In genomic region chr18:79217979-79218604, GRCh38 we compare ENCODE assay signal across 22 cellular contexts.
DNase-seq lines count a peak whose midpoint lies in the region; ATAC-seq and TF ChIP-seq lines count a peak whose summit lies in the region.
"Had no signal": no experiment of that assay in that cellular context is flagged by ENCODE, and none has a peak within 500 bp of the region (broad histone marks: within the 10 kb centered on the region; RNA-seq: fewer than 3 reads in every experiment).

No MANE protein-coding gene starts in this region.

- H3K27ac ChIP-seq in dorsolateral prefrontal cortex, result peak overlapping the region in 57 of 59 donors; percentile 13 to 86 (median 75)
- peak overlapping the region; percentile 14 to 62 for H3K27ac ChIP-seq in thoracic aorta
- H3K27ac ChIP-seq: 22Rv1, cardiac muscle cell, SK-N-MC, upper lobe of left lung had no signal

- no peaks in the 10 kb centered on the region for H3K9me3 Mint-ChIP-seq in activated naive CD4-positive, alpha-beta T cell treated with anti-CD3 and anti-CD28 coated beads, Interleukin-2, amount 50 U/mL, for 72 hours
- H3K9me3 Mint-ChIP-seq: mesothelial cell of epicardium had no signal

- H3K27me3 ChIP-seq in dorsolateral prefrontal cortex, result no peaks in the 10 kb centered on the region
- H3K27me3 ChIP-seq in thoracic aorta (replicated peaks; ENCODE audit: insufficient read depth), result no peaks in the 10 kb centered on the region
- H3K27me3 ChIP-seq: cardiac muscle cell, upper lobe of left lung had no signal

- H3K36me3 Mint-ChIP-seq in activated naive CD4-positive, alpha-beta T cell treated with anti-CD3 and anti-CD28 coated beads, Interleukin-2, amount 50 U/mL, for 72 hours, result peaks cover 0 to 10% of the 10 kb centered on the region in 2 donors

- no peaks in the 10 kb centered on the region for H3K9me3 ChIP-seq in thoracic aorta
- H3K9me3 ChIP-seq: upper lobe of left lung had no signal

- H3K4me3 ChIP-seq in dorsolateral prefrontal cortex, result peak overlapping the region in 35 of 59 donors; percentile 4 to 52 (median 25)
- peak overlapping the region; percentile 18 for H3K4me3 ChIP-seq in thoracic aorta
- H3K4me3 ChIP-seq: cardiac muscle cell, SK-N-MC, upper lobe of left lung had no signal

- intact Hi-C loops in dorsolateral prefrontal cortex (cut with DNase I), result loop anchor here in 1 of 2 donors (5.0 kb wide), 1 partner anchor 151 kb away; the partner anchor contains the start of gene ATP9B

- no peaks in the 10 kb centered on the region for H3K4me1 ChIP-seq in thoracic aorta (ENCODE audit: control insufficient read depth in 1 of 2, low read depth in 2 of 2)
- H3K4me1 ChIP-seq: upper lobe of left lung had no signal

- no peak for DNase-seq in activated naive CD4-positive, alpha-beta T cell treated with anti-CD3 and anti-CD28 coated beads, Interleukin-2, amount 50 U/mL, for 72 hours (ENCODE audit: low spot score in 2 of 2)
- DNase-seq in activated naive CD4-positive, alpha-beta T cell (lab: John Stamatoyannopoulos, UW), result no peak
- peak in 4 of 10 donors; percentile 42 to 56 (median 52) for DNase-seq in dorsolateral prefrontal cortex
- DNase-seq in occipital lobe (lab: John Stamatoyannopoulos, UW), result peak; percentile 37
- DNase-seq in thoracic aorta (ENCODE audit: low spot score), result no peak
- DNase-seq in stimulated activated CD4-positive, alpha-beta T cell treated with anti-CD3 and anti-CD28 coated beads, Interleukin-1b, Interleukin-23, amount 100 ng/mL, for 48 hours, result no peak
- no peak for DNase-seq in activated T-cell treated with anti-CD3 and anti-CD28 coated beads, Interleukin-2, amount 50 U/mL, for 48 hours
- no peak for DNase-seq in NCI-H1436 (lab: John Stamatoyannopoulos, UW)
- DNase-seq: activated T-cell treated with anti-CD3 and anti-CD28 coated beads, Interleukin-2, amount 50 U/mL, for 1 hour; effector memory CD4-positive, alpha-beta T cell; left cardiac atrium; NCI-H2171 treated with DMSO at 0.1 percent for 48 hours; NCI-H774; T1000; upper lobe of left lung had no signal

- no peaks in the 10 kb centered on the region for H3K36me3 ChIP-seq in thoracic aorta
- H3K36me3 ChIP-seq: cardiac muscle cell had no signal

- ATAC-seq in activated naive CD4-positive, alpha-beta T cell treated with anti-CD3 and anti-CD28 coated beads, Interleukin-2, amount 50 U/mL, for 72 hours, result no peak
- no peak for ATAC-seq in thoracic aorta (ENCODE audit: insufficient number of reproducible peaks, low FRiP score, low read depth)
- ATAC-seq: Panc1 had no signal

- H3K27ac Mint-ChIP-seq in activated naive CD4-positive, alpha-beta T cell treated with anti-CD3 and anti-CD28 coated beads, Interleukin-2, amount 50 U/mL, for 72 hours, result peak overlapping the region; percentile 12 to 15
- H3K27ac Mint-ChIP-seq: activated naive CD8-positive, alpha-beta T cell; B cell; mesothelial cell of epicardium had no signal

- TF ChIP-seq CTCF in dorsolateral prefrontal cortex (IDR thresholded peaks at IDR 0.05 in 54 of 56, conservative IDR thresholded peaks at IDR 0.05 in 2 of 56; ENCODE audit: low read depth in 1 of 56, partially characterized antibody in 56 of 56) (peak in 1 of 56 donors; percentile 25), thoracic aorta (IDR thresholded peaks at IDR 0.05) (no peak)
